ENCODE assay signal across 11 cellular contexts in the genomic region with DNA sequence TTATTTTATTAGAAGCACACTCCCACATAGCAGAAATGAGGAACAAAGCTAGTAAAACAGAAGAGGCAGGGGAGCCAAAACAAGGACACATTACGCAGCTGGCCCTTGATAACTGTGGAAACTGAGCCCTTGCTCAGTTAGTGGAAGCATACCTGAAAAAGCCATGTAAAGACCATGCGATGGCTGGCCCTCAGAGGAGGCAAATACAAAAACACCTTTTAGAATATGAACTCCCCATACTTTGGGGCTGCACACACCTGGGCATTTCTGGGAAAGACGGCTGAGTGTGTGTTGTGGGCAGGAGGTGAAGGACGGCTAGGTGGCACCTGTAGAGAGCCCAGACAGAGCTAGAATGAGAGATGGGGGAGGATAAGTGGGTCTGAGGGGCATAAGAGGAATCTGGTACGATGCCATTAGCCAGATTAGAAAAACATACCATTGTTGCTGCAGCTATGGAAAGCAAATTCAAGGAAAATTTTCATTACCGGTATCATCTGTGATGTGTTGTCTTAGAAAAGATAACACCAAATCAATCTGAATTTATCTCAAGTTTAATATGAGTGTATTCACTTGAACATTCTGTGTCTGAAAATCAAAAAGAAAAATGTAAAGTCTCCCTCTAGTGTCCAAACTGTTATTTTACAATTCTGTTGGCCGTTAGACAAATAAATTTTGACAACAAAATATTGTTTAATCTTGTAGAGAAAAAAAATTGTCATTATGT. TPM values are rescaled to one million over a fixed set of nuclear protein-coding genes. Genes with fewer than 3 reads are reported as not detected.
DNase-seq lines count a peak whose midpoint lies in the region; ATAC-seq and TF ChIP-seq lines count a peak whose summit lies in the region.
"Had no signal": no experiment of that assay in that cellular context is flagged by ENCODE, and none has a peak within 500 bp of the region (broad histone marks: within the 10 kb centered on the region; RNA-seq: fewer than 3 reads in every experiment).

No MANE protein-coding gene starts in this region.

- POLR2A ChIA-PET in activated CD8-positive, alpha-beta T cell treated with anti-CD3 and anti-CD28 coated beads for 36 hours (lab: Charles Lee): no interaction called here
- POLR2A ChIA-PET in activated CD8-positive, alpha-beta T cell treated with anti-CD3 and anti-CD28 coated beads, Interleukin-2, amount 10 ng/mL, durations not matched to agents 7 days and 5 days (lab: Charles Lee): no interaction called here

- H3K4me1 ChIP-seq in thyroid gland: no peaks in the 10 kb centered on the region
- H3K4me1 ChIP-seq in breast epithelium: no peaks in the 10 kb centered on the region

- H3K9me3 Mint-ChIP-seq in activated CD8-positive, alpha-beta T cell treated with anti-CD3 and anti-CD28 coated beads for 36 hours: no peaks in the 10 kb centered on the region
- H3K9me3 Mint-ChIP-seq in activated CD8-positive, alpha-beta T cell treated with anti-CD3 and anti-CD28 coated beads, Interleukin-2, amount 10 ng/mL, durations not matched to agents 7 days and 5 days (ENCODE audit: insufficient read depth): no peaks in the 10 kb centered on the region

- H3K27me3 ChIP-seq in thyroid gland: no peaks in the 10 kb centered on the region
- no peaks in the 10 kb centered on the region for H3K27me3 ChIP-seq in breast epithelium

- CTCF ChIA-PET in activated CD8-positive, alpha-beta T cell treated with anti-CD3 and anti-CD28 coated beads for 36 hours (lab: Charles Lee): no interaction called here
- CTCF ChIA-PET in activated CD8-positive, alpha-beta T cell treated with anti-CD3 and anti-CD28 coated beads, Interleukin-2, amount 10 ng/mL, durations not matched to agents 7 days and 5 days (lab: Charles Lee): interaction anchor here (0.8 to 1.4 kb wide), 3 partner anchors 10 to 390 kb away, joined by 3 read pairs; no protein-coding TSS in a partner anchor

- intact Hi-C loops in activated CD8-positive, alpha-beta T cell treated with anti-CD3 and anti-CD28 coated beads for 36 hours (cut with micrococcal nuclease): no loop called here
- intact Hi-C loops in thyroid gland (cut with DNase I) (no loop called here), breast epithelium (cut with DNase I; ENCODE audit: low total_unique reads) (loop anchor here (5.0 kb wide), 1 partner anchor 657 kb away; no protein-coding TSS in a partner anchor)

- H3K36me3 Mint-ChIP-seq in activated CD8-positive, alpha-beta T cell treated with anti-CD3 and anti-CD28 coated beads for 36 hours (ENCODE audit: low read depth): no peaks in the 10 kb centered on the region
- no peaks in the 10 kb centered on the region for H3K36me3 Mint-ChIP-seq in activated CD8-positive, alpha-beta T cell treated with anti-CD3 and anti-CD28 coated beads, Interleukin-2, amount 10 ng/mL, durations not matched to agents 7 days and 5 days (ENCODE audit: low read depth)
- H3K36me3 Mint-ChIP-seq: activated naive CD8-positive, alpha-beta T cell had no signal

- peak; percentile 58 for TF ChIP-seq CTCF in activated CD8-positive, alpha-beta T cell treated with anti-CD3 and anti-CD28 coated beads for 36 hours (IDR thresholded peaks at IDR 0.05)
- peak; percentile 43 for TF ChIP-seq CTCF in fibroblast of the aortic adventitia (IDR thresholded peaks at IDR 0.05; ENCODE audit: insufficient read depth, low read length)
- TF ChIP-seq CTCF in thyroid gland (IDR thresholded peaks at IDR 0.05): peak in 4 of 6 experiments; percentile 24 to 51 (median 46)
- no peak for TF ChIP-seq CTCF in breast epithelium (IDR thresholded peaks at IDR 0.05)

- TF ChIP-seq POLR2A in thyroid gland (IDR thresholded peaks at IDR 0.05) (no peak), breast epithelium (IDR thresholded peaks at IDR 0.05) (no peak)

- WGBS in thyroid gland, 2 donors: 61 to 62% methylated on average over 7 of the region's 7 CpGs

- no peak for ATAC-seq in activated CD8-positive, alpha-beta T cell treated with anti-CD3 and anti-CD28 coated beads for 36 hours
- ATAC-seq in activated CD8-positive, alpha-beta T cell treated with anti-CD3 and anti-CD28 coated beads, Interleukin-2, amount 10 ng/mL, durations not matched to agents 7 days and 5 days: no peak

- H3K9me3 ChIP-seq in thyroid gland (no peaks in the 10 kb centered on the region), breast epithelium (no peaks in the 10 kb centered on the region)

- no peak overlapping the region for H3K4me3 Mint-ChIP-seq in activated CD8-positive, alpha-beta T cell treated with anti-CD3 and anti-CD28 coated beads for 36 hours
- H3K4me3 Mint-ChIP-seq in activated CD8-positive, alpha-beta T cell treated with anti-CD3 and anti-CD28 coated beads, Interleukin-2, amount 10 ng/mL, durations not matched to agents 7 days and 5 days: no peak overlapping the region
- H3K4me3 Mint-ChIP-seq: activated naive CD8-positive, alpha-beta T cell had no signal

- H3K27ac ChIP-seq in thyroid gland: no peak overlapping the region
- no peak overlapping the region for H3K27ac ChIP-seq in breast epithelium

- H3K36me3 ChIP-seq in thyroid gland: no peaks in the 10 kb centered on the region
- no peaks in the 10 kb centered on the region for H3K36me3 ChIP-seq in breast epithelium

- no peak for DNase-seq in activated CD8-positive, alpha-beta T cell treated with anti-CD3 and anti-CD28 coated beads for 36 hours
- DNase-seq in activated CD8-positive, alpha-beta T cell treated with anti-CD3 and anti-CD28 coated beads, Interleukin-2, amount 10 ng/mL, durations not matched to agents 7 days and 5 days: no peak
- DNase-seq in RKO (ENCODE audit: low spot score): peak; percentile 25
- peak; percentile 17 for DNase-seq in fibroblast of the aortic adventitia (ENCODE audit: low read depth)
- DNase-seq in thyroid gland: no peak
- DNase-seq in NCI-H2227 (lab: John Stamatoyannopoulos, UW; ENCODE audit: unreplicated experiment): no peak
- no peak for DNase-seq in stimulated activated naive CD4-positive, alpha-beta T cell (lab: John Stamatoyannopoulos, UW)
- DNase-seq in breast epithelium (ENCODE audit: low spot score in 2 of 2): no peak

- H3K4me1 Mint-ChIP-seq in activated CD8-positive, alpha-beta T cell treated with anti-CD3 and anti-CD28 coated beads for 36 hours (ENCODE audit: low read depth): no peaks in the 10 kb centered on the region
- H3K4me1 Mint-ChIP-seq in activated CD8-positive, alpha-beta T cell treated with anti-CD3 and anti-CD28 coated beads, Interleukin-2, amount 10 ng/mL, durations not matched to agents 7 days and 5 days (ENCODE audit: low read depth): no peaks in the 10 kb centered on the region

- peaks cover 4% of the 10 kb centered on the region for H3K27me3 Mint-ChIP-seq in activated CD8-positive, alpha-beta T cell treated with anti-CD3 and anti-CD28 coated beads for 36 hours
- no peaks in the 10 kb centered on the region for H3K27me3 Mint-ChIP-seq in activated CD8-positive, alpha-beta T cell treated with anti-CD3 and anti-CD28 coated beads, Interleukin-2, amount 10 ng/mL, durations not matched to agents 7 days and 5 days (ENCODE audit: low read depth)

- H3K4me3 ChIP-seq in fibroblast of the aortic adventitia (ENCODE audit: low read depth, low read length) (no peak overlapping the region), thyroid gland (replicated peaks in 1 of 3) (no peak overlapping the region), breast epithelium (no peak overlapping the region)

- no peak overlapping the region for H3K27ac Mint-ChIP-seq in activated CD8-positive, alpha-beta T cell treated with anti-CD3 and anti-CD28 coated beads for 36 hours
- H3K27ac Mint-ChIP-seq in activated CD8-positive, alpha-beta T cell treated with anti-CD3 and anti-CD28 coated beads, Interleukin-2, amount 10 ng/mL, durations not matched to agents 7 days and 5 days: no peak overlapping the region
- H3K27ac Mint-ChIP-seq: activated naive CD8-positive, alpha-beta T cell had no signal

RNA-seq across cellular contexts. Expression of a gene that starts 45.2 kb away (rescaled TPM):
- total RNA-seq in activated CD8-positive, alpha-beta T cell treated with anti-CD3 and anti-CD28 coated beads for 36 hours: not detected
- total RNA-seq in activated CD8-positive, alpha-beta T cell treated with anti-CD3 and anti-CD28 coated beads, Interleukin-2, amount 10 ng/mL, durations not matched to agents 7 days and 5 days: not detected
- total RNA-seq in fibroblast of the aortic adventitia (ENCODE audit: low replicate concordance): not detected in 2 replicates
- total RNA-seq in thyroid gland: not detected
- 1 to 10 TPM in 1 of 3 donors, under 1 TPM in 1, not detected in 1; 0.66 to 2.0 TPM for total RNA-seq in breast epithelium
- total RNA-seq: Daoy, lung microvascular endothelial cell had no signal

Comparison
In these comparisons a context has a peak if more than half of its experiments do, and no peak if none do; other contexts are left out.
1. DNase-seq: peak in RKO (single experiment) and fibroblast of the aortic adventitia (single experiment); none in activated CD8-positive, alpha-beta T cell treated with anti-CD3 and anti-CD28 coated beads for 36 hours (single experiment), activated CD8-positive, alpha-beta T cell treated with anti-CD3 and anti-CD28 coated beads, Interleukin-2, amount 10 ng/mL, durations not matched to agents 7 days and 5 days (single experiment), thyroid gland (0 of 2), NCI-H2227 (single experiment), stimulated activated naive CD4-positive, alpha-beta T cell (0 of 6) and breast epithelium (0 of 2).
2. CTCF ChIP-seq: peak in activated CD8-positive, alpha-beta T cell treated with anti-CD3 and anti-CD28 coated beads for 36 hours (single experiment), fibroblast of the aortic adventitia (single experiment) and thyroid gland (4 of 6); none in breast epithelium (0 of 3).